ENCODE assay signal across 12 cellular contexts in the genomic region with DNA sequence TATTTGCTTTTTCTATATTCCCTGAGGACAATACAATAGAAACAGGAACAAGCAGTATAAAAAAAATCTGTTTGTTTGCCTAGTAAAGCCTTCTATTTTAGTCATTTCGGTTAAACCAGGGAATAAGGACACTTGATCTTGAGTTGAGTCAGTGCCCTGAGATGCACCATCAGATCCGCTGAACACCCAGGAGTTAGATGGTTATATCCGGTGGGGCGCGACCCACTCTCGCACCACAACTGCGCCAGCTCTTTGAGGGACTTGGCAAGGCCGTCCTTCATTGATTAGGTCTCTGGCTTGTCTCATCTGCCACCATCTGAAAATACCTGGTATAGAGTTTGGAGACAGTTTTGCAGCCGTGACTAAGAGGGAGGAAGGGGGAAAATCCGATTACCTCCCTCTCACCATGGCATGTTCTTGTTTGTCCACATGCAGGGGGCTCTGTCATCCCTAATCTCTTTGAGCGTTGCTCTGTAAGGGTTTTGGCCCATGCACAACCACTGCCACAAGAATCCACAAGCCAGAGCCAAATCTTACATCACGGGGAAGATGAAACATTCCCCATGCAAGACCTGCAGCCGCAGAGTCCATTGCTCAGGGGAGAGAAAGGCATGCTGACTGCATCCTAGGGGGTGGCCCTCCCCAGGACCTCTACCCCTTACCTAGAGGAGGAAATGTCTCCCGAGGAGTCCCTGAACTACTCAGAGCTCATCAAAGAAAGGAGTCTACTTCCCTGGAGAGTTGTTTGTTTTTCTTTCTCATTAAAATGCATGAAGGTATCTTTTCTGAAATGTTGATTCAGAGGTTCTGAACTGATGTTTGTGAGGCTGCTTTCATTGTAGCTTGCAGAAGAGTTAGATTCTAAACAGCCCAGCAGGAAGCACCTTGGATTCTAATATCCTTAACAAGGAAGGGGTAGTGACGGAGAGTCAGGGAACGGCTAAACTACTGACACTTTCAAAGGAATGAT.
DNase-seq lines count a peak whose midpoint lies in the region; ATAC-seq and TF ChIP-seq lines count a peak whose summit lies in the region.
"Had no signal": no experiment of that assay in that cellular context is flagged by ENCODE, and none has a peak within 500 bp of the region (broad histone marks: within the 10 kb centered on the region; RNA-seq: fewer than 3 reads in every experiment).

No MANE protein-coding gene starts in this region.

- no peak overlapping the region for H3K9ac ChIP-seq in skeletal muscle satellite cell (ENCODE audit: low read depth, low read length)

- peak overlapping the region; percentile 19 for H3K4me2 ChIP-seq in skeletal muscle satellite cell (ENCODE audit: low read length)

- CTCF ChIA-PET in HEK293T (lab: Yijun Ruan, JAX): no interaction called here

- peak; percentile 64 to 74 for ATAC-seq in right cardiac atrium
- ATAC-seq in HG02884 (IDR thresholded peaks at IDR 0.05; ENCODE audit: unreplicated experiment): no peak

- H3K27ac ChIP-seq in right cardiac atrium (ENCODE audit: low read length): no peak overlapping the region
- H3K27ac ChIP-seq: breast epithelium, uterus had no signal

- no peak overlapping the region for H3K4me3 ChIP-seq in right cardiac atrium (ENCODE audit: low read length)
- no peak overlapping the region for H3K4me3 ChIP-seq in skeletal muscle satellite cell (ENCODE audit: low read length)
- H3K4me3 ChIP-seq: breast epithelium, lung, uterus had no signal

- no peaks in the 10 kb centered on the region for H3K36me3 ChIP-seq in skeletal muscle satellite cell (ENCODE audit: insufficient read depth, low read length)
- H3K36me3 ChIP-seq: breast epithelium, uterus had no signal

- WGBS in right cardiac atrium: 28% methylated on average over 16 of the region's 16 CpGs

- DNase-seq in GOT3 (lab: John Stamatoyannopoulos, UW) (peak; percentile 64), amniotic epithelial cell (ENCODE audit: low read depth) (peak; percentile 43), right cardiac atrium (peak in 1 of 3 donors; percentile 53), HEK293T (ENCODE audit: extremely low spot score) (no peak), SW 1271 (lab: John Stamatoyannopoulos, UW) (no peak), SIG-M5 (lab: John Stamatoyannopoulos, UW) (no peak)
- DNase-seq: NCI-H187 treated with DMSO at 0.1 percent for 48 hours had no signal

- no peaks in the 10 kb centered on the region for H3K9me3 ChIP-seq in right cardiac atrium (ENCODE audit: control insufficient read depth, low read length)
- H3K9me3 ChIP-seq in skeletal muscle satellite cell (replicated peaks; ENCODE audit: low read length): no peaks in the 10 kb centered on the region
- H3K9me3 ChIP-seq: breast epithelium, uterus had no signal

- POLR2A ChIA-PET in HEK293T (lab: Yijun Ruan, JAX): no interaction called here

- intact Hi-C loops in right cardiac atrium (cut with DNase I): no loop called here

- H3K27me3 ChIP-seq in right cardiac atrium (ENCODE audit: control insufficient read depth, insufficient read depth): no peaks in the 10 kb centered on the region
- H3K27me3 ChIP-seq in skeletal muscle satellite cell (ENCODE audit: control insufficient read depth, insufficient read depth, low read length): peaks cover 14% of the 10 kb centered on the region
- H3K27me3 ChIP-seq: breast epithelium, uterus had no signal

- H3K4me1 ChIP-seq in right cardiac atrium (ENCODE audit: control insufficient read depth, insufficient read depth, low read length) (peaks cover 2% of the 10 kb centered on the region), skeletal muscle satellite cell (ENCODE audit: control insufficient read depth, insufficient read depth, low read length) (peaks cover 8% of the 10 kb centered on the region)
- H3K4me1 ChIP-seq: breast epithelium had no signal

TF ChIP-seq in HEK293T, 16 proteins besides CTCF, POLR2A, EP300 and RAD21:
- TF ChIP-seq L3MBTL2 (conservative IDR thresholded peaks at IDR 0.05) (no peak), NFRKB (IDR thresholded peaks at IDR 0.05) (no peak), SUZ12 (IDR thresholded peaks at IDR 0.05) (no peak), HDGF (IDR thresholded peaks at IDR 0.05; ENCODE audit: borderline replicate concordance) (no peak), ZNF384 (IDR thresholded peaks at IDR 0.05) (no peak), CTBP1 (IDR thresholded peaks at IDR 0.05; ENCODE audit: borderline replicate concordance) (no peak), SP1 (IDR thresholded peaks at IDR 0.05) (no peak), ELF4 (IDR thresholded peaks at IDR 0.05) (no peak), BHLHE40 (IDR thresholded peaks at IDR 0.05; ENCODE audit: borderline replicate concordance) (no peak), FOXK2 (IDR thresholded peaks at IDR 0.05) (no peak), ARNT (IDR thresholded peaks at IDR 0.05) (no peak), TARDBP (IDR thresholded peaks at IDR 0.05) (no peak)
- TF ChIP-seq, protein P1, sequence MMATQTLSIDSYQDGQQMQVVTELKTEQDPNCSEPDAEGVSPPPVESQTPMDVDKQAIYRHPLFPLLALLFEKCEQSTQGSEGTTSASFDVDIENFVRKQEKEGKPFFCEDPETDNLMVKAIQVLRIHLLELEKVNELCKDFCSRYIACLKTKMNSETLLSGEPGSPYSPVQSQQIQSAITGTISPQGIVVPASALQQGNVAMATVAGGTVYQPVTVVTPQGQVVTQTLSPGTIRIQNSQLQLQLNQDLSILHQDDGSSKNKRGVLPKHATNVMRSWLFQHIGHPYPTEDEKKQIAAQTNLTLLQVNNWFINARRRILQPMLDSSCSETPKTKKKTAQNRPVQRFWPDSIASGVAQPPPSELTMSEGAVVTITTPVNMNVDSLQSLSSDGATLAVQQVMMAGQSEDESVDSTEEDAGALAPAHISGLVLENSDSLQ (IDR thresholded peaks at IDR 0.05): no peak

Comparison
In these comparisons a context has a peak if more than half of its experiments do, and no peak if none do; other contexts are left out.
1. DNase-seq: peak in GOT3 (single experiment) and amniotic epithelial cell (single experiment); none in HEK293T (single experiment), SW 1271 (0 of 2) and SIG-M5 (single experiment).